18 cellular contexts compared by ENCODE assay signal in the genomic region with DNA sequence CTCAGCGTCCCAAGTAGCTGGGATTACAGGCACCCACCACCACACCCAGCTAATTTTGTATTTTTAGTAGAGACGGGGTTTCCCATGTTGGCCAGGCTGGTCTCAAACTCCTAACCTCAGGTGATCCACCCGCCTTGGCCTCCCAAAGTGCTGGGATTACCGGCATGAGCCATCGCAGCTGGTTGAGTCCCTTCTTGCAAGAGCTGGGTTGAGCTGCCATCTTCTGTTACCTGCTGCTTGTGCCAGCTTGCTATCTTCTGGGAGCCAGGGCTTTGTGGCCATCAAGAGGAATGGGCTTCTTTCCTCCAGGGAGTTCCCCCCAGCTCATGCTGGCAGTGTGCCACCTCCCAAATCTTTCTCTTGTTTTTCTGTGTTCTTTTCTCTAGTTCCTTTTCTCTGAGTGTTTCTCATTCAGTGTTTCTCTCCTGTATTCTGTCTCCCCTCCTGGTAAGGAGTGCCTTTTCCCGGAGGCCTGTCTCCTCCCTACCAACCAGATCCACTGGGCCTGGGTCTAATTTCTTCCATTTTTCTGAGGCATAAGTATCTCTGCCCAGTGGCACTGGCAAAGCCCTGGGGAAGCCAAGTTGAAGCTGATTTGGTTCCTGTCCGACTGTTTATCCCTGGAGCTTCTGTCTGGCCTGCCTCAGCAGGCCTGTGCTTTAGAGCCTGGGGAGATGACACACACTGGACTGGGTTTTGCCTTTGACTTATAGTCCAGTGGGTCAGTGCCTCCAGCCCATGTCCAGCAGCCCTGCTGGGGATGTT. TPM values are rescaled to one million over a fixed set of nuclear protein-coding genes. Genes with fewer than 3 reads are reported as not detected.
DNase-seq lines count a peak whose midpoint lies in the region; ATAC-seq and TF ChIP-seq lines count a peak whose summit lies in the region.
"Had no signal": no experiment of that assay in that cellular context is flagged by ENCODE, and none has a peak within 500 bp of the region (broad histone marks: within the 10 kb centered on the region; RNA-seq: fewer than 3 reads in every experiment).

No MANE protein-coding gene starts in this region.

- CTCF ChIA-PET in A673 (lab: Charles Lee), result no interaction called here
- CTCF ChIA-PET in CD8-positive, alpha-beta T cell (lab: Charles Lee), result interaction anchor here (1.0 to 1.6 kb wide), 2 partner anchors 11 to 15 kb away, joined by 3 read pairs; no protein-coding TSS in a partner anchor

- H3K36me3 ChIP-seq in A673 (ENCODE audit: insufficient read depth, low read length, poor library complexity, severe bottlenecking), result peaks cover 23% of the 10 kb centered on the region
- H3K36me3 ChIP-seq in CD8-positive, alpha-beta T cell (ENCODE audit: insufficient read depth, low read length), result peaks cover 19% of the 10 kb centered on the region

- BruUV-seq in A673 (replicated peaks; lab: Mats Ljungman, UMichigan), result no TSS peak

- peaks cover 8% of the 10 kb centered on the region for H3K4me1 ChIP-seq in A673 (ENCODE audit: insufficient read depth, low read length, poor library complexity, severe bottlenecking)
- peaks cover 81% of the 10 kb centered on the region for H3K4me1 ChIP-seq in CD8-positive, alpha-beta T cell (ENCODE audit: insufficient read depth, low read length)

- no peaks in the 10 kb centered on the region for H3K9me3 ChIP-seq in A673 (ENCODE audit: low read depth, low read length, poor library complexity, severe bottlenecking)
- no peaks in the 10 kb centered on the region for H3K9me3 ChIP-seq in CD8-positive, alpha-beta T cell (ENCODE audit: low read length)
- H3K9me3 ChIP-seq: body of pancreas, prostate gland had no signal

- H3K27ac ChIP-seq in A673 (ENCODE audit: low read depth, low read length, poor library complexity, severe bottlenecking), result peak overlapping the region; percentile 38
- no peak overlapping the region for H3K27ac ChIP-seq in CD8-positive, alpha-beta T cell (ENCODE audit: low read depth, low read length)
- H3K27ac ChIP-seq: body of pancreas, KMS-11, prostate gland had no signal

- no peaks in the 10 kb centered on the region for H3K27me3 ChIP-seq in A673 (replicated peaks; ENCODE audit: insufficient read depth, low read depth, low read length, poor library complexity)
- no peaks in the 10 kb centered on the region for H3K27me3 ChIP-seq in CD8-positive, alpha-beta T cell (ENCODE audit: insufficient read depth, low read length)
- H3K27me3 ChIP-seq: body of pancreas had no signal

- no peak for ATAC-seq in CD8-positive, alpha-beta T cell
- no peak for ATAC-seq in activated naive CD8-positive, alpha-beta T cell treated with anti-CD3 and anti-CD28 coated beads, Interleukin-2, amount 10 ng/mL, durations not matched to agents 7 days and 5 days (ENCODE audit: low read depth)
- no peak for ATAC-seq in naive thymus-derived CD8-positive, alpha-beta T cell
- no peak for ATAC-seq in GM19328 (IDR thresholded peaks at IDR 0.05; ENCODE audit: unreplicated experiment)
- ATAC-seq: body of pancreas had no signal

- H3K4me3 ChIP-seq in A673 (ENCODE audit: low read depth, low read length, poor library complexity, severe bottlenecking), result no peak overlapping the region
- no peak overlapping the region for H3K4me3 ChIP-seq in CD8-positive, alpha-beta T cell (ENCODE audit: low read depth, low read length)
- H3K4me3 ChIP-seq: body of pancreas, prostate gland had no signal

- intact Hi-C loops in A673 (cut with micrococcal nuclease; ENCODE audit: unreplicated experiment), result no loop called here
- intact Hi-C loops in CD8-positive, alpha-beta T cell (cut with DNase I, micrococcal nuclease), result loop anchor here in 1 of 2 experiments (10.0 kb wide), 1 partner anchor 1113 kb away; the partner anchor contains the start of genes MRPL32 and PSMA2

- no peaks in the 10 kb centered on the region for H3K9me3 Mint-ChIP-seq in CD8-positive, alpha-beta T cell
- H3K9me3 Mint-ChIP-seq in activated naive CD8-positive, alpha-beta T cell treated with anti-CD3 and anti-CD28 coated beads, Interleukin-2, amount 10 ng/mL, durations not matched to agents 7 days and 5 days, result no peaks in the 10 kb centered on the region
- H3K9me3 Mint-ChIP-seq in naive thymus-derived CD8-positive, alpha-beta T cell, result no peaks in the 10 kb centered on the region

- peak overlapping the region; percentile 11 for H3K4me3 Mint-ChIP-seq in CD8-positive, alpha-beta T cell
- peak overlapping the region; percentile 39 for H3K4me3 Mint-ChIP-seq in activated naive CD8-positive, alpha-beta T cell treated with anti-CD3 and anti-CD28 coated beads, Interleukin-2, amount 10 ng/mL, durations not matched to agents 7 days and 5 days
- peak overlapping the region in 9 of 10 donors; percentile 26 to 95 (median 59) for H3K4me3 Mint-ChIP-seq in naive thymus-derived CD8-positive, alpha-beta T cell

- peaks cover 67% of the 10 kb centered on the region for H3K36me3 Mint-ChIP-seq in CD8-positive, alpha-beta T cell
- H3K36me3 Mint-ChIP-seq in activated naive CD8-positive, alpha-beta T cell treated with anti-CD3 and anti-CD28 coated beads, Interleukin-2, amount 10 ng/mL, durations not matched to agents 7 days and 5 days, result peaks cover 25% of the 10 kb centered on the region
- H3K36me3 Mint-ChIP-seq in naive thymus-derived CD8-positive, alpha-beta T cell, result peaks cover 0 to 52% (median 5%) of the 10 kb centered on the region in 3 donors

- no peaks in the 10 kb centered on the region for H3K27me3 Mint-ChIP-seq in CD8-positive, alpha-beta T cell (ENCODE audit: low read depth)
- H3K27me3 Mint-ChIP-seq in activated naive CD8-positive, alpha-beta T cell treated with anti-CD3 and anti-CD28 coated beads, Interleukin-2, amount 10 ng/mL, durations not matched to agents 7 days and 5 days, result no peaks in the 10 kb centered on the region
- H3K27me3 Mint-ChIP-seq in naive thymus-derived CD8-positive, alpha-beta T cell, result no peaks in the 10 kb centered on the region

- DNase-seq in A673 (ENCODE audit: low spot score) (no peak), GM19240 (ENCODE audit: insufficient read length, low spot score) (no peak), NCI-H2029 (lab: John Stamatoyannopoulos, UW) (no peak), NCI-H345 treated with DMSO at 0.1 percent for 48 hours (lab: John Stamatoyannopoulos, UW; ENCODE audit: unreplicated experiment) (no peak)
- no peak for DNase-seq in CD8-positive, alpha-beta T cell
- DNase-seq in activated naive CD8-positive, alpha-beta T cell treated with anti-CD3 and anti-CD28 coated beads, Interleukin-2, amount 10 ng/mL, durations not matched to agents 7 days and 5 days, result peak; percentile 16
- DNase-seq in naive thymus-derived CD8-positive, alpha-beta T cell, result no peak
- DNase-seq: body of pancreas; C1 segment of cervical spinal cord; effector memory CD4-positive, alpha-beta T cell; midbrain; NCI-H187 treated with DMSO at 0.1 percent for 48 hours; NCI-H774; SIG-M5 had no signal

- TF ChIP-seq CTCF in A673 (conservative IDR thresholded peaks at IDR 0.05; ENCODE audit: low read depth, low read length), result no peak
- TF ChIP-seq CTCF in CD8-positive, alpha-beta T cell (IDR thresholded peaks at IDR 0.05), result no peak

- peak overlapping the region; percentile 67 for H3K27ac Mint-ChIP-seq in CD8-positive, alpha-beta T cell
- H3K27ac Mint-ChIP-seq in activated naive CD8-positive, alpha-beta T cell treated with anti-CD3 and anti-CD28 coated beads, Interleukin-2, amount 10 ng/mL, durations not matched to agents 7 days and 5 days, result peak overlapping the region; percentile 52
- H3K27ac Mint-ChIP-seq in naive thymus-derived CD8-positive, alpha-beta T cell, result peak overlapping the region; percentile 24 to 98 (median 90)

- H3K4me1 Mint-ChIP-seq in CD8-positive, alpha-beta T cell (ENCODE audit: low read depth), result peaks cover 76% of the 10 kb centered on the region
- H3K4me1 Mint-ChIP-seq in activated naive CD8-positive, alpha-beta T cell treated with anti-CD3 and anti-CD28 coated beads, Interleukin-2, amount 10 ng/mL, durations not matched to agents 7 days and 5 days, result peaks cover 54% of the 10 kb centered on the region
- peaks cover 48 to 90% (median 82%) of the 10 kb centered on the region in 4 donors for H3K4me1 Mint-ChIP-seq in naive thymus-derived CD8-positive, alpha-beta T cell

- POLR2A ChIA-PET in A673 (lab: Charles Lee; ENCODE audit: low non-redundant PET), result no interaction called here
- POLR2A ChIA-PET in CD8-positive, alpha-beta T cell (lab: Charles Lee), result interaction anchor here (7.4 kb wide), 1 partner anchor 18 kb away, joined by 62 read pairs; the partner anchor contains the start of gene PGAM2
- POLR2A ChIA-PET in activated naive CD8-positive, alpha-beta T cell treated with anti-CD3 and anti-CD28 coated beads, Interleukin-2, amount 10 ng/mL, durations not matched to agents 7 days and 5 days (lab: Charles Lee), result interaction anchor here (0.9 to 1.4 kb wide), 2 partner anchors 15 to 33 kb away, joined by 3 to 4 read pairs; no protein-coding TSS in a partner anchor
- POLR2A ChIA-PET in naive thymus-derived CD8-positive, alpha-beta T cell (lab: Charles Lee), result interaction anchor here (0.7 to 14.0 kb wide), 4 partner anchors 15 to 1160 kb away, joined by 4 to 192 read pairs (median 6); partner anchors contain the start of gene PGAM2

RNA-seq across cellular contexts. Expression of gene DBNL, which starts 3.7 kb away (rescaled TPM):
- total RNA-seq in A673 (2021), result 64.5 and 74.4 TPM in 2 replicates
- total RNA-seq in CD8-positive, alpha-beta T cell, result 10 to 100 TPM; 82.1 to 84.8 TPM
- 100 to 1,000 TPM; 152 to 157 TPM for total RNA-seq in activated naive CD8-positive, alpha-beta T cell treated with anti-CD3 and anti-CD28 coated beads, Interleukin-2, amount 10 ng/mL, durations not matched to agents 7 days and 5 days
- 100 to 1,000 TPM; 184 to 192 TPM for total RNA-seq in naive thymus-derived CD8-positive, alpha-beta T cell
- 100 to 1,000 TPM; 180 to 222 (median 218) TPM for polyA plus RNA-seq in naive thymus-derived CD8-positive, alpha-beta T cell

RNA-seq across cellular contexts. Expression of gene PGAM2, which starts 17.2 kb away (rescaled TPM):
- total RNA-seq in A673 (2021), result not detected in 2 replicates
- total RNA-seq in CD8-positive, alpha-beta T cell, result 1 to 10 TPM; 1.1 to 1.5 TPM
- total RNA-seq in activated naive CD8-positive, alpha-beta T cell treated with anti-CD3 and anti-CD28 coated beads, Interleukin-2, amount 10 ng/mL, durations not matched to agents 7 days and 5 days, result 1 to 10 TPM in 1 of 2 experiments, under 1 TPM in 1; 0.74 to 2.1 TPM
- total RNA-seq in naive thymus-derived CD8-positive, alpha-beta T cell, result 1 to 10 TPM; 3.3 to 3.9 TPM
- polyA plus RNA-seq in naive thymus-derived CD8-positive, alpha-beta T cell, result not detected

RNA-seq across cellular contexts. Expression of gene POLM, which starts 34.1 kb away (rescaled TPM):
- 9.6 and 12.8 TPM in 2 replicates for total RNA-seq in A673 (2021)
- total RNA-seq in CD8-positive, alpha-beta T cell, result 10 to 100 TPM; 35.7 to 42.0 TPM
- total RNA-seq in activated naive CD8-positive, alpha-beta T cell treated with anti-CD3 and anti-CD28 coated beads, Interleukin-2, amount 10 ng/mL, durations not matched to agents 7 days and 5 days, result 10 to 100 TPM; 51.0 to 54.5 TPM
- 100 to 1,000 TPM in 1 of 2 experiments, 10 to 100 TPM in 1; 96.4 to 106 TPM for total RNA-seq in naive thymus-derived CD8-positive, alpha-beta T cell
- polyA plus RNA-seq in naive thymus-derived CD8-positive, alpha-beta T cell, result 10 to 100 TPM; 11.1 to 24.8 (median 15.0) TPM

RNA-seq across cellular contexts. Expression of gene SPDYE1, which starts 50.5 kb away (rescaled TPM):
- not detected in 2 replicates for total RNA-seq in A673 (2021)
- not detected for total RNA-seq in CD8-positive, alpha-beta T cell
- total RNA-seq in activated naive CD8-positive, alpha-beta T cell treated with anti-CD3 and anti-CD28 coated beads, Interleukin-2, amount 10 ng/mL, durations not matched to agents 7 days and 5 days, result under 1 TPM in 1 of 2 experiments, not detected in 1; 0.11 TPM
- total RNA-seq in naive thymus-derived CD8-positive, alpha-beta T cell, result not detected
- under 1 TPM in 2 of 3 donors, not detected in 1; 0.12 to 0.14 TPM for polyA plus RNA-seq in naive thymus-derived CD8-positive, alpha-beta T cell
- total RNA-seq: body of pancreas, frontal cortex had no signal

RNA-seq across cellular contexts. Expression of gene AEBP1, which starts 55.9 kb away (rescaled TPM):
- 30.1 and 31.8 TPM in 2 replicates for total RNA-seq in A673 (2021)
- total RNA-seq in CD8-positive, alpha-beta T cell, result 10 to 100 TPM; 15.9 to 22.6 TPM
- 10 to 100 TPM; 21.5 to 22.0 TPM for total RNA-seq in activated naive CD8-positive, alpha-beta T cell treated with anti-CD3 and anti-CD28 coated beads, Interleukin-2, amount 10 ng/mL, durations not matched to agents 7 days and 5 days
- total RNA-seq in naive thymus-derived CD8-positive, alpha-beta T cell, result 10 to 100 TPM; 37.1 to 38.5 TPM
- 10 to 100 TPM in 1 of 3 donors, 1 to 10 TPM in 2; 2.4 to 10.4 (median 4.2) TPM for polyA plus RNA-seq in naive thymus-derived CD8-positive, alpha-beta T cell
